In the genomic region with DNA sequence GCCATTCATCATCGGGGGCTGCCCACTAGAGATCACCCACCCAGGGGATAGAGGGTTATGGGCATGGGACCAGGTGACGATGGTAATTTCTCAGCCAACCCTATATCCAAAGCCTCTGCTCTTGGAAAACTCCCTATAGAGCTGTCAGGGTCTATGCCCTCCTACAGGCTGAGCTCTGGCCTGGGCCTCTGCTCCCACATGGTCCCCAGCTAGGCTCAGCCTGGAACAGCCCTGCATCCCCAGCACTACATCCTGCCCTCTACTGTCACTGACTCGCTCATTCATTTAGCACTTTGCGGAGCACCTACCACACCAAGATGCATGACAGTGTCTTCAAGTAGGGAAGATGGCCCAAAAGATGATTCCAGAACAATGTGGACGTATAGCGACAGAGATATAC, we compare ENCODE assay signal across 16 cellular contexts. TPM values are rescaled to one million over a fixed set of nuclear protein-coding genes. Genes with fewer than 3 reads are reported as not detected.
DNase-seq lines count a peak whose midpoint lies in the region; ATAC-seq, FAIRE-seq and TF ChIP-seq lines count a peak whose summit lies in the region.
"Had no signal": no experiment of that assay in that cellular context is flagged by ENCODE, and none has a peak within 500 bp of the region (broad histone marks: within the 10 kb centered on the region; RNA-seq: fewer than 3 reads in every experiment).

No MANE protein-coding gene starts in this region.

- BruUV-seq in HCT116 (replicated peaks; lab: Mats Ljungman, UMichigan): no TSS peak
- no TSS peak for BruUV-seq in Panc1 (replicated peaks; lab: Mats Ljungman, UMichigan)

- DNase-seq in HCT116 (ENCODE audit: low read depth, low spot score) (no peak), Panc1 (ENCODE audit: low read depth, low spot score) (no peak), endodermal cell (peak; percentile 60), sciatic nerve (ENCODE audit: low spot score) (peak; percentile 38), cerebellar nuclear complex (lab: John Stamatoyannopoulos, UW) (no peak), urothelium cell line (ENCODE audit: low spot score) (no peak)
- DNase-seq: NCI-H187 treated with DMSO at 0.1 percent for 48 hours, NCI-H2171, NCI-H446 treated with DMSO at 0.1 percent for 48 hours, NCI-H774, SW 1271 had no signal

- TF ChIP-seq CTCF in HCT116 (IDR thresholded peaks at IDR 0.05 in 2 of 3, conservative IDR thresholded peaks at IDR 0.05 in 1 of 3; ENCODE audit: borderline replicate concordance in 1 of 3, insufficient read depth in 1 of 3, low read depth in 2 of 3, low read length in 2 of 3) (no peak), Panc1 (IDR thresholded peaks at IDR 0.05) (no peak), endodermal cell (conservative IDR thresholded peaks at IDR 0.05) (peak; percentile 10)

- H3K36me3 Mint-ChIP-seq in endodermal cell (ENCODE audit: low read depth): no peaks in the 10 kb centered on the region

- H4K20me1 ChIP-seq in HCT116 (ENCODE audit: insufficient read depth): no peaks in the 10 kb centered on the region

- H3K27ac ChIP-seq in HCT116 (ENCODE audit: low read depth, low read length): no peak overlapping the region
- H3K27ac ChIP-seq in Panc1 (ENCODE audit: low read length): peak overlapping the region; percentile 19; the same call in 1 of the 2 replicates
- no peak overlapping the region for H3K27ac ChIP-seq in endodermal cell (ENCODE audit: low read depth, low read length)
- H3K27ac ChIP-seq: C4-2B had no signal

- H3K9me3 Mint-ChIP-seq in endodermal cell: no peaks in the 10 kb centered on the region

- no peak overlapping the region for H3K4me3 Mint-ChIP-seq in endodermal cell

- WGBS in endodermal cell (ENCODE audit: insufficient coverage in 1 of 2, insufficient read length in 1 of 2), 2 experiments: 91 to 92% methylated on average over 6 of the region's 6 CpGs

- FAIRE-seq in urothelium cell line (lab: Jason Lieb, UNC): no peak

- H3K4me2 ChIP-seq in HCT116 (ENCODE audit: low read length): peak overlapping the region; percentile 47

- H3K4me1 ChIP-seq in HCT116 (ENCODE audit: control insufficient read depth in 1 of 2, insufficient read depth in 2 of 2, low read length in 2 of 2): peaks cover 4 to 15% of the 10 kb centered on the region in 2 experiments; a peak in 3 of 4 replicates
- peaks cover 24% of the 10 kb centered on the region for H3K4me1 ChIP-seq in Panc1 (ENCODE audit: control insufficient read depth, insufficient read depth, low read length)
- no peaks in the 10 kb centered on the region for H3K4me1 ChIP-seq in endodermal cell (ENCODE audit: control insufficient read depth, insufficient read depth, low read length)

- no peak for TF ChIP-seq POLR2A in HCT116 (IDR thresholded peaks at IDR 0.05; ENCODE audit: borderline replicate concordance, extremely low read depth, insufficient read depth, insufficient read length)

- H3K9me3 ChIP-seq in HCT116 (ENCODE audit: control insufficient read depth in 1 of 2, insufficient read depth in 1 of 2, low read depth in 1 of 2, low read length in 2 of 2) (no peaks in the 10 kb centered on the region), Panc1 (ENCODE audit: control insufficient read depth, insufficient read depth, low read depth, low read length) (no peaks in the 10 kb centered on the region), endodermal cell (ENCODE audit: control insufficient read depth, low read length) (no peaks in the 10 kb centered on the region)
- H3K9me3 ChIP-seq: HAP-1 had no signal

- TF ChIP-seq RAD21 in HCT116 (IDR thresholded peaks at IDR 0.05; ENCODE audit: low read depth): no peak

- POLR2A ChIA-PET in HCT116 (lab: Charles Lee): no interaction called here
- POLR2A ChIA-PET in Panc1 (lab: Charles Lee): no interaction called here

- H3K36me3 ChIP-seq in HCT116 (ENCODE audit: control insufficient read depth in 1 of 2, insufficient read depth in 2 of 2, low read length in 2 of 2) (no peaks in the 10 kb centered on the region), Panc1 (ENCODE audit: control insufficient read depth, insufficient read depth, low read length) (no peaks in the 10 kb centered on the region), endodermal cell (ENCODE audit: control insufficient read depth, insufficient read depth, low read length) (no peaks in the 10 kb centered on the region)
- H3K36me3 ChIP-seq: HAP-1 had no signal

- H3K4me3 ChIP-seq in HCT116 (replicated peaks in 1 of 2; ENCODE audit: low read depth in 1 of 2, low read length in 2 of 2) (no peak overlapping the region), Panc1 (ENCODE audit: low read depth in 2 of 2, low read length in 2 of 2) (no peak overlapping the region), endodermal cell (ENCODE audit: low read length) (no peak overlapping the region)
- H3K4me3 ChIP-seq: HAP-1 had no signal

- CTCF ChIA-PET in HCT116 (lab: Charles Lee) (interaction anchor here (1.0 kb wide), 1 partner anchor 8 kb away, joined by 4 read pairs; no protein-coding TSS in a partner anchor), Panc1 (lab: Charles Lee) (no interaction called here)

- H3K27ac Mint-ChIP-seq in endodermal cell: no peak overlapping the region

- intact Hi-C loops in HCT116 (cut with micrococcal nuclease) (no loop called here), Panc1 (cut with micrococcal nuclease; ENCODE audit: unreplicated experiment) (no loop called here), sciatic nerve (cut with DNase I) (no loop called here)

- H3K79me2 ChIP-seq in HCT116 (ENCODE audit: insufficient read depth, low read length): no peaks in the 10 kb centered on the region

- in situ Hi-C loops in Panc1 (cut with HindIII; ENCODE audit: low pct_unique_long_range_greater_than_20kb, low sequenced_read_pairs): no loop called here

- peaks cover 6% of the 10 kb centered on the region for H3K27me3 Mint-ChIP-seq in endodermal cell (ENCODE audit: insufficient read depth)

- no peaks in the 10 kb centered on the region for H3K27me3 ChIP-seq in HCT116 (ENCODE audit: insufficient read depth, low read length)
- no peaks in the 10 kb centered on the region for H3K27me3 ChIP-seq in Panc1 (ENCODE audit: control insufficient read depth, insufficient read depth, low read length)
- no peaks in the 10 kb centered on the region for H3K27me3 ChIP-seq in endodermal cell (ENCODE audit: control insufficient read depth, insufficient read depth, low read length, poor library complexity, severe bottlenecking)

- H2AFZ ChIP-seq in HCT116 (ENCODE audit: low read depth, low read length, poor library complexity, severe bottlenecking): no peak overlapping the region

- peaks cover 1% of the 10 kb centered on the region for H3K4me1 Mint-ChIP-seq in endodermal cell

- H3K9ac ChIP-seq in HCT116 (ENCODE audit: low read length) (no peak overlapping the region), endodermal cell (ENCODE audit: extremely low read depth, low read length, poor library complexity, severe bottlenecking) (no peak overlapping the region)

- H3K9me2 ChIP-seq in HCT116 (ENCODE audit: insufficient read depth): no peaks in the 10 kb centered on the region

- ATAC-seq in HCT116: peak; percentile 65
- peak; percentile 58 for ATAC-seq in Panc1
- no peak for ATAC-seq in sciatic nerve
- no peak for ATAC-seq in GM19023 (IDR thresholded peaks at IDR 0.05; ENCODE audit: unreplicated experiment)

- RAD21 ChIA-PET in HCT116 (lab: Charles Lee; ENCODE audit: low non-redundant PET in 1 of 2, low total read pairs in 2 of 2, uncharacterized antibody in 2 of 2, unreplicated experiment in 2 of 2): no interaction called here

TF ChIP-seq in HCT116, 20 proteins besides CTCF, POLR2A, EP300 and RAD21:
- TF ChIP-seq YY1 (IDR thresholded peaks at IDR 0.05; ENCODE audit: extremely low read depth, insufficient replicate concordance, low read depth, low read length): no peak
- TF ChIP-seq, protein P1, sequence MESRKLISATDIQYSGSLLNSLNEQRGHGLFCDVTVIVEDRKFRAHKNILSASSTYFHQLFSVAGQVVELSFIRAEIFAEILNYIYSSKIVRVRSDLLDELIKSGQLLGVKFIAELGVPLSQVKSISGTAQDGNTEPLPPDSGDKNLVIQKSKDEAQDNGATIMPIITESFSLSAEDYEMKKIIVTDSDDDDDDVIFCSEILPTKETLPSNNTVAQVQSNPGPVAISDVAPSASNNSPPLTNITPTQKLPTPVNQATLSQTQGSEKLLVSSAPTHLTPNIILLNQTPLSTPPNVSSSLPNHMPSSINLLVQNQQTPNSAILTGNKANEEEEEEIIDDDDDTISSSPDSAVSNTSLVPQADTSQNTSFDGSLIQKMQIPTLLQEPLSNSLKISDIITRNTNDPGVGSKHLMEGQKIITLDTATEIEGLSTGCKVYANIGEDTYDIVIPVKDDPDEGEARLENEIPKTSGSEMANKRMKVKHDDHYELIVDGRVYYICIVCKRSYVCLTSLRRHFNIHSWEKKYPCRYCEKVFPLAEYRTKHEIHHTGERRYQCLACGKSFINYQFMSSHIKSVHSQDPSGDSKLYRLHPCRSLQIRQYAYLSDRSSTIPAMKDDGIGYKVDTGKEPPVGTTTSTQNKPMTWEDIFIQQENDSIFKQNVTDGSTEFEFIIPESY (IDR thresholded peaks at IDR 0.05; ENCODE audit: extremely low read depth, insufficient replicate concordance, low read length): no peak
- no peak for TF ChIP-seq CEBPB (IDR thresholded peaks at IDR 0.05; ENCODE audit: low read depth)
- TF ChIP-seq SRF (IDR thresholded peaks at IDR 0.05; ENCODE audit: low read depth): no peak

RNA-seq across cellular contexts. Expression of a gene that starts 45.0 kb away (rescaled TPM):
- total RNA-seq in HCT116 (2021; ENCODE audit: unreplicated experiment) (0.96 TPM), Panc1 (2021; ENCODE audit: unreplicated experiment) (not detected), endodermal cell (not detected), sciatic nerve (not detected)
- polyA plus RNA-seq in HCT116 (2012): 0.62 and 0.75 TPM in 2 replicates
- polyA plus RNA-seq in Panc1 (2012; ENCODE audit: insufficient read length): not detected
- polyA plus RNA-seq in endodermal cell (2013, experiment 1 of 2): not detected
- not detected for polyA plus RNA-seq in endodermal cell (2013, experiment 2 of 2)
- total RNA-seq: M059J, RPMI7951 had no signal

Comparison
In these comparisons a context has a peak if more than half of its experiments do, and no peak if none do; other contexts are left out.
1. ATAC-seq: peak in HCT116 (single experiment) and Panc1 (single experiment); none in sciatic nerve (single experiment) and GM19023 (single experiment).
2. DNase-seq: peak in endodermal cell (single experiment) and sciatic nerve (single experiment); none in HCT116 (single experiment), Panc1 (single experiment), cerebellar nuclear complex (0 of 2) and urothelium cell line (single experiment).